Comparison of ENCODE assay signal across 15 cellular contexts in genomic region chr13:21735621-21736401, GRCh38.
DNase-seq lines count a peak whose midpoint lies in the region; ATAC-seq and TF ChIP-seq lines count a peak whose summit lies in the region.
"Had no signal": no experiment of that assay in that cellular context is flagged by ENCODE, and none has a peak within 500 bp of the region (broad histone marks: within the 10 kb centered on the region; RNA-seq: fewer than 3 reads in every experiment).

No MANE protein-coding gene starts in this region.

- H3K4me1 ChIP-seq in lung (ENCODE audit: control insufficient read depth in 2 of 2, insufficient read depth in 2 of 2, low read length in 2 of 2) (no peaks in the 10 kb centered on the region), transverse colon (peaks cover 0 to 5% (median 0%) of the 10 kb centered on the region in 4 donors)
- H3K4me1 ChIP-seq: right lobe of liver had no signal

- H3K27me3 ChIP-seq in lung (ENCODE audit: control insufficient read depth, insufficient read depth) (no peaks in the 10 kb centered on the region), transverse colon (no peaks in the 10 kb centered on the region)
- H3K27me3 ChIP-seq: right lobe of liver had no signal

- H3K9me3 ChIP-seq in lung (ENCODE audit: control insufficient read depth in 2 of 2, insufficient read depth in 1 of 2, low read length in 1 of 2), result peaks cover 0 to 3% of the 10 kb centered on the region in 2 donors
- H3K9me3 ChIP-seq in transverse colon, result no peaks in the 10 kb centered on the region
- H3K9me3 ChIP-seq: right lobe of liver had no signal

- DNase-seq in DMS153 treated with DMSO at 0.1 percent for 48 hours (lab: John Stamatoyannopoulos, UW; ENCODE audit: unreplicated experiment) (peak; percentile 20), DMS153 (lab: John Stamatoyannopoulos, UW) (no peak), cerebellar nuclear complex (lab: John Stamatoyannopoulos, UW) (peak; percentile 69 to 76), lung (ENCODE audit: low spot score) (peak; percentile 21), superior temporal gyrus (ENCODE audit: extremely low spot score) (peak; percentile 50), AG08395 (ENCODE audit: low spot score) (no peak), transverse colon (no peak), RKO (ENCODE audit: low spot score) (no peak)
- DNase-seq: 8988T; activated CD4-positive, CD25-positive, alpha-beta regulatory T cell treated with anti-CD3 and anti-CD28 coated beads, Interleukin-2, amount 50 U/mL, for 72 hours; activated T-cell treated with anti-CD3 and anti-CD28 coated beads, Interleukin-2, amount 50 U/mL, for 24 hours; PC-3; right lobe of liver; stomach had no signal

- no peak overlapping the region for H3K27ac ChIP-seq in lung (ENCODE audit: low read depth in 1 of 2, low read length in 1 of 2)
- H3K27ac ChIP-seq in transverse colon, result peak overlapping the region in 1 of 4 donors; percentile 14
- H3K27ac ChIP-seq: right lobe of liver, stomach had no signal

- 31% methylated on average over 16 of the region's 16 CpGs for WGBS in lung, 2 donors
- WGBS in transverse colon (ENCODE audit: low coverage in 1 of 2), 2 donors, result 57 to 69% methylated on average over 9 to 16 of the region's 16 CpGs

- H3K36me3 ChIP-seq in lung (ENCODE audit: control insufficient read depth in 2 of 2, insufficient read depth in 2 of 2, low read length in 2 of 2) (no peaks in the 10 kb centered on the region), transverse colon (no peaks in the 10 kb centered on the region)
- H3K36me3 ChIP-seq: right lobe of liver, stomach had no signal

- TF ChIP-seq EP300 in transverse colon (IDR thresholded peaks at IDR 0.05; ENCODE audit: low read depth), result no peak

- H3K4me3 ChIP-seq in lung (no peak overlapping the region), transverse colon (no peak overlapping the region)
- H3K4me3 ChIP-seq: right lobe of liver had no signal

- TF ChIP-seq CTCF in lung (IDR thresholded peaks at IDR 0.05; ENCODE audit: control extremely low read depth, extremely low read depth) (no peak), transverse colon (IDR thresholded peaks at IDR 0.05) (no peak)

- intact Hi-C loops in transverse colon (cut with DNase I; ENCODE audit: low total_unique reads), result no loop called here

- in situ Hi-C loops in transverse colon (cut with MboI; ENCODE audit: low pct_ligation_motif_present in 1 of 4, low pct_unique_long_range_greater_than_20kb in 1 of 4, low sequenced_read_pairs in 3 of 4), result no loop called here

- no peak for ATAC-seq in lung (ENCODE audit: insufficient read depth, low FRiP score)
- ATAC-seq: HCT116, PC-3, right lobe of liver had no signal

- TF ChIP-seq POLR2A in transverse colon (IDR thresholded peaks at IDR 0.05), result no peak

Comparison
In these comparisons a context has a peak if more than half of its experiments do, and no peak if none do; other contexts are left out.
1. DNase-seq: peak in DMS153 treated with DMSO at 0.1 percent for 48 hours (single experiment), cerebellar nuclear complex (2 of 2), lung (single experiment) and superior temporal gyrus (single experiment); none in DMS153 (single experiment), AG08395 (single experiment), transverse colon (single experiment) and RKO (single experiment).